15 cellular contexts compared by ENCODE assay signal in genomic region chr7:33805630-33806233, GRCh38.
DNase-seq lines count a peak whose midpoint lies in the region; ATAC-seq and TF ChIP-seq lines count a peak whose summit lies in the region.
"Had no signal": no experiment of that assay in that cellular context is flagged by ENCODE, and none has a peak within 500 bp of the region (broad histone marks: within the 10 kb centered on the region; RNA-seq: fewer than 3 reads in every experiment).

No MANE protein-coding gene starts in this region.

- no peak for TF ChIP-seq CTCF in uterus (IDR thresholded peaks at IDR 0.05)

- no peak overlapping the region for H3K4me3 ChIP-seq in uterus
- H3K4me3 ChIP-seq: tibial nerve had no signal

- intact Hi-C loops in Right ventricle myocardium superior (cut with DNase I), result no loop called here
- intact Hi-C loops in cardiac septum (cut with DNase I), result no loop called here
- intact Hi-C loops in uterus (cut with DNase I; ENCODE audit: low total_unique reads), result no loop called here

- peaks cover 0 to 9% of the 10 kb centered on the region in 2 donors for H3K4me1 ChIP-seq in uterus

- no peaks in the 10 kb centered on the region for H3K9me3 ChIP-seq in uterus
- H3K9me3 ChIP-seq: tibial nerve had no signal

- TF ChIP-seq POLR2A in uterus (IDR thresholded peaks at IDR 0.05), result no peak

- no peaks in the 10 kb centered on the region for H3K36me3 ChIP-seq in uterus
- H3K36me3 ChIP-seq: tibial nerve had no signal

- no peaks in the 10 kb centered on the region for H3K27me3 ChIP-seq in uterus
- H3K27me3 ChIP-seq: tibial nerve had no signal

- DNase-seq in Right ventricle myocardium superior (no peak), cardiac septum (ENCODE audit: low spot score) (no peak), dermis blood vessel endothelial cell (peak; percentile 37), kidney tubule cell (ENCODE audit: low spot score) (peak; percentile 38), uterus (peak; percentile 31 to 36), middle frontal gyrus (ENCODE audit: extremely low spot score, low spot score) (no peak)
- DNase-seq: ACHN; activated naive CD8-positive, alpha-beta T cell treated with anti-CD3 and anti-CD28 coated beads for 36 hours; effector memory CD8-positive, alpha-beta T cell; Kasumi-1; NCI-H2227 treated with DMSO at 0.1 percent for 48 hours; T-helper 9 cell had no signal

- peak; percentile 81 for ATAC-seq in Right ventricle myocardium superior (ENCODE audit: poor library complexity)
- no peak for ATAC-seq in GM21737 (IDR thresholded peaks at IDR 0.05; ENCODE audit: unreplicated experiment)
- ATAC-seq in GM21619 (IDR thresholded peaks at IDR 0.05; ENCODE audit: unreplicated experiment), result no peak
- ATAC-seq: effector memory CD8-positive, alpha-beta T cell had no signal

- H3K27ac ChIP-seq in uterus, result peak overlapping the region in 1 of 2 donors; percentile 46

Comparison
In these comparisons a context has a peak if more than half of its experiments do, and no peak if none do; other contexts are left out.
1. DNase-seq: peak in dermis blood vessel endothelial cell (single experiment), kidney tubule cell (single experiment) and uterus (2 of 2); none in Right ventricle myocardium superior (single experiment), cardiac septum (single experiment) and middle frontal gyrus (single experiment).